In genomic region chr1:43488165-43488564, GRCh38 we compare ENCODE assay signal across 34 cellular contexts.
"Had no signal": no experiment of that assay in that cellular context is flagged by ENCODE, and none has a peak within 500 bp of the region (broad histone marks: within the 10 kb centered on the region; RNA-seq: fewer than 3 reads in every experiment).

No MANE protein-coding gene starts in this region.

- H3K4me1 ChIP-seq: adrenal gland, ascending aorta, body of pancreas, breast epithelium had no signal

- H3K9me3 ChIP-seq: body of pancreas had no signal

- H3K27me3 ChIP-seq: adrenal gland, ascending aorta, body of pancreas, brain microvascular endothelial cell, breast epithelium, cardiac muscle cell had no signal

- H3K4me3 ChIP-seq: adrenal gland, ascending aorta, body of pancreas, breast epithelium, cardiac muscle cell had no signal

- ATAC-seq: activated naive CD4-positive, alpha-beta T cell treated with anti-CD3 and anti-CD28 coated beads, Interleukin-2, amount 50 U/mL, for 72 hours; activated naive CD8-positive, alpha-beta T cell treated with anti-CD3 and anti-CD28 coated beads, Interleukin-2, amount 50 U/mL, for 24 hours; activated T-cell treated with anti-CD3 and anti-CD28 coated beads, Interleukin-2, amount 50 U/mL, for 4 hours; activated T-cell treated with anti-CD3 and anti-CD28 coated beads, Interleukin-2, amount 50 U/mL, for 72 hours; activated T-helper 17 cell treated with anti-CD3 and anti-CD28 coated beads, Interleukin-2, amount 50 U/mL, for 72 hours; body of pancreas had no signal

- H3K36me3 ChIP-seq: adrenal gland, ascending aorta, brain microvascular endothelial cell, breast epithelium, cardiac muscle cell had no signal

- DNase-seq: activated effector memory CD4-positive, alpha-beta T cell treated with anti-CD3 and anti-CD28 coated beads, Interleukin-2, amount 50 U/mL, for 16 hours; activated effector memory CD4-positive, alpha-beta T cell treated with Interleukin-2 at 50 U/mL for 16 hours; activated gamma-delta T cell; activated gamma-delta T cell treated with Interleukin-2 at 50 U/mL for 16 hours; activated naive CD4-positive, alpha-beta T cell; activated naive CD4-positive, alpha-beta T cell treated with anti-CD3 and anti-CD28 coated beads for 36 hours; activated naive CD4-positive, alpha-beta T cell treated with anti-CD3 and anti-CD28 coated beads, Interleukin-2, amount 10 ng/mL, durations not matched to agents 7 days and 5 days; activated naive CD4-positive, alpha-beta T cell treated with anti-CD3 and anti-CD28 coated beads, Interleukin-2, amount 50 U/mL, for 16 hours; activated naive CD4-positive, alpha-beta T cell treated with Interleukin-2 at 50 U/mL for 16 hours; activated naive CD8-positive, alpha-beta T cell treated with anti-CD3 and anti-CD28 coated beads for 36 hours; activated naive CD8-positive, alpha-beta T cell treated with anti-CD3 and anti-CD28 coated beads, Interleukin-2, amount 10 ng/mL, durations not matched to agents 7 days and 5 days; activated naive CD8-positive, alpha-beta T cell treated with anti-CD3 and anti-CD28 coated beads, Interleukin-2, amount 50 U/mL, for 24 hours; activated T-cell treated with anti-CD3 and anti-CD28 coated beads, Interleukin-2, amount 50 U/mL, for 1 hour; activated T-cell treated with anti-CD3 and anti-CD28 coated beads, Interleukin-2, amount 50 U/mL, for 24 hours; activated T-cell treated with anti-CD3 and anti-CD28 coated beads, Interleukin-2, amount 50 U/mL, for 4 hours; activated T-cell treated with anti-CD3 and anti-CD28 coated beads, Interleukin-2, amount 50 U/mL, for 48 hours; activated T-cell treated with anti-CD3 and anti-CD28 coated beads, Interleukin-2, amount 50 U/mL, for 72 hours; adrenal gland; amniotic stem cell; amygdala; anterior cingulate cortex; aorta; body of pancreas; brain microvascular endothelial cell; caudate nucleus; central memory CD4-positive, alpha-beta T cell; cerebellar nuclear complex had no signal

- FAIRE-seq: astrocyte, bronchial epithelial cell had no signal

- H3K27ac ChIP-seq: adrenal gland, ascending aorta, body of pancreas, brain microvascular endothelial cell, breast epithelium, cardiac muscle cell had no signal
